ENCODE assay signal across 29 cellular contexts in genomic region chr1:26092422-26092821, GRCh38. TPM values are rescaled to one million over a fixed set of nuclear protein-coding genes. Genes with fewer than 3 reads are reported as not detected.
"Had no signal": no experiment of that assay in that cellular context is flagged by ENCODE, and none has a peak within 500 bp of the region (broad histone marks: within the 10 kb centered on the region; RNA-seq: fewer than 3 reads in every experiment).

No MANE protein-coding gene starts in this region.

- ATAC-seq: activated CD8-positive, alpha-beta memory T cell treated with anti-CD3 and anti-CD28 coated beads, Interleukin-2, amount 10 ng/mL, durations not matched to agents 7 days and 5 days; activated naive CD4-positive, alpha-beta T cell treated with anti-CD3 and anti-CD28 coated beads, Interleukin-2, amount 50 U/mL, for 72 hours; activated naive CD8-positive, alpha-beta T cell treated with anti-CD3 and anti-CD28 coated beads, Interleukin-2, amount 50 U/mL, for 24 hours; body of pancreas; Right ventricle myocardium inferior had no signal

- H3K4me1 Mint-ChIP-seq: activated B cell treated with CpG ODN at 0.5 μM for 24 hours; activated CD4-positive, alpha-beta T cell treated with anti-CD3 and anti-CD28 coated beads, Interleukin-2, amount 10 ng/mL, durations not matched to agents 24 days and 14 days; activated naive CD8-positive, alpha-beta T cell treated with anti-CD3 and anti-CD28 coated beads, Interleukin-2, amount 50 U/mL, for 24 hours had no signal

- H3K4me1 ChIP-seq: ascending aorta had no signal

- H3K27ac Mint-ChIP-seq: activated B cell treated with CpG ODN at 0.5 μM for 24 hours; activated CD4-positive, alpha-beta T cell treated with anti-CD3 and anti-CD28 coated beads, Interleukin-2, amount 10 ng/mL, durations not matched to agents 24 days and 14 days; activated CD8-positive, alpha-beta memory T cell treated with anti-CD3 and anti-CD28 coated beads, Interleukin-2, amount 10 ng/mL, durations not matched to agents 7 days and 5 days; activated naive CD4-positive, alpha-beta T cell treated with anti-CD3 and anti-CD28 coated beads, Interleukin-2, amount 50 U/mL, for 72 hours; activated naive CD8-positive, alpha-beta T cell treated with anti-CD3 and anti-CD28 coated beads, Interleukin-2, amount 50 U/mL, for 24 hours; activated T-cell treated with anti-CD3 and anti-CD28 coated beads, Interleukin-2, amount 50 U/mL, for 24 hours; activated T-helper 1 cell treated with anti-CD3 and anti-CD28 coated beads, Interleukin-12 subunit alpha, Interleukin-12 subunit beta, Interleukin-2, Interleukin-4 antibody, amounts not matched to agents 30 ng/mL and 10 ng/mL and 1 ng/mL, durations not matched to agents 14 hours and 24 hours and 36 hours; T-helper 2 cell treated with Interferon-gamma antibody and Interleukin-4, amounts not matched to agents 5 μg/mL and 100 μg/mL, for 36 hours had no signal

- H3K9me3 ChIP-seq: ascending aorta, body of pancreas, SK-N-SH had no signal

- H3K9ac ChIP-seq: SK-N-SH had no signal

- DNase-seq: activated B cell treated with CpG ODN at 0.5 μM for 24 hours; activated CD4-positive, alpha-beta T cell treated with anti-CD3 and anti-CD28 coated beads for 1 hour; activated CD4-positive, alpha-beta T cell treated with anti-CD3 and anti-CD28 coated beads, Interleukin-2, amount 10 ng/mL, durations not matched to agents 24 days and 14 days; activated CD4-positive, alpha-beta T cell treated with anti-CD3 and anti-CD28 coated beads, Interleukin-2, amount 50 U/mL, for 48 hours; activated CD8-positive, alpha-beta memory T cell treated with anti-CD3 and anti-CD28 coated beads, Interleukin-2, amount 10 ng/mL, durations not matched to agents 7 days and 5 days; activated naive CD4-positive, alpha-beta T cell treated with Interleukin-2 at 50 U/mL for 16 hours; activated naive CD8-positive, alpha-beta T cell treated with anti-CD3 and anti-CD28 coated beads, Interleukin-2, amount 50 U/mL, for 24 hours; activated T-cell treated with anti-CD3 and anti-CD28 coated beads, Interleukin-2, amount 50 U/mL, for 24 hours; amniotic stem cell; body of pancreas; MG63; MV-4-11; NCI-H1092 treated with DMSO at 0.1 percent for 48 hours; NCI-H1417 treated with DMSO at 0.1 percent for 48 hours; NCI-H1694; NCI-H2029 treated with DMSO at 0.1 percent for 48 hours; NCI-H345; NCI-H510A; NCI-H526 treated with DMSO at 0.1 percent for 48 hours; NCI-H82; RPMI8226; SK-N-SH; T-helper 1 cell had no signal

- H3K27me3 ChIP-seq: ascending aorta, body of pancreas had no signal

- H3K9me3 Mint-ChIP-seq: activated B cell treated with CpG ODN at 0.5 μM for 24 hours; activated CD4-positive, alpha-beta T cell treated with anti-CD3 and anti-CD28 coated beads, Interleukin-2, amount 10 ng/mL, durations not matched to agents 24 days and 14 days; activated naive CD4-positive, alpha-beta T cell treated with anti-CD3 and anti-CD28 coated beads, Interleukin-2, amount 50 U/mL, for 72 hours; activated naive CD8-positive, alpha-beta T cell treated with anti-CD3 and anti-CD28 coated beads, Interleukin-2, amount 50 U/mL, for 24 hours; activated T-cell treated with anti-CD3 and anti-CD28 coated beads, Interleukin-2, amount 50 U/mL, for 24 hours; activated T-helper 1 cell treated with anti-CD3 and anti-CD28 coated beads, Interleukin-12 subunit alpha, Interleukin-12 subunit beta, Interleukin-2, Interleukin-4 antibody, amounts not matched to agents 30 ng/mL and 10 ng/mL and 1 ng/mL, durations not matched to agents 14 hours and 24 hours and 36 hours; T-helper 2 cell treated with Interferon-gamma antibody and Interleukin-4, amounts not matched to agents 5 μg/mL and 100 μg/mL, for 36 hours had no signal

- H3K27ac ChIP-seq: ascending aorta, body of pancreas had no signal

- H3K4me2 ChIP-seq: SK-N-SH had no signal

- H3K4me3 ChIP-seq: ascending aorta, body of pancreas, MG63 had no signal

- H3K4me3 Mint-ChIP-seq: activated B cell treated with CpG ODN at 0.5 μM for 24 hours; activated CD4-positive, alpha-beta T cell treated with anti-CD3 and anti-CD28 coated beads, Interleukin-2, amount 10 ng/mL, durations not matched to agents 24 days and 14 days; activated CD8-positive, alpha-beta memory T cell treated with anti-CD3 and anti-CD28 coated beads, Interleukin-2, amount 10 ng/mL, durations not matched to agents 7 days and 5 days; activated naive CD8-positive, alpha-beta T cell treated with anti-CD3 and anti-CD28 coated beads, Interleukin-2, amount 50 U/mL, for 24 hours; activated T-cell treated with anti-CD3 and anti-CD28 coated beads, Interleukin-2, amount 50 U/mL, for 24 hours; activated T-helper 1 cell treated with anti-CD3 and anti-CD28 coated beads, Interleukin-12 subunit alpha, Interleukin-12 subunit beta, Interleukin-2, Interleukin-4 antibody, amounts not matched to agents 30 ng/mL and 10 ng/mL and 1 ng/mL, durations not matched to agents 14 hours and 24 hours and 36 hours; T-helper 2 cell treated with Interferon-gamma antibody and Interleukin-4, amounts not matched to agents 5 μg/mL and 100 μg/mL, for 36 hours had no signal

- H3K36me3 ChIP-seq: ascending aorta, MG63 had no signal

- H3K36me3 Mint-ChIP-seq: activated CD8-positive, alpha-beta memory T cell treated with anti-CD3 and anti-CD28 coated beads, Interleukin-2, amount 10 ng/mL, durations not matched to agents 7 days and 5 days; activated naive CD4-positive, alpha-beta T cell treated with anti-CD3 and anti-CD28 coated beads, Interleukin-2, amount 50 U/mL, for 72 hours had no signal

RNA-seq across cellular contexts. Expression of gene TRIM63, which starts 25.0 kb away (rescaled TPM):
- total RNA-seq: activated B cell treated with CpG ODN at 0.5 μM for 24 hours; activated CD4-positive, alpha-beta T cell treated with anti-CD3 and anti-CD28 coated beads, Interleukin-2, amount 10 ng/mL, durations not matched to agents 24 days and 14 days; activated CD8-positive, alpha-beta memory T cell treated with anti-CD3 and anti-CD28 coated beads, Interleukin-2, amount 10 ng/mL, durations not matched to agents 7 days and 5 days; activated T-helper 1 cell treated with anti-CD3 and anti-CD28 coated beads, Interleukin-12 subunit alpha, Interleukin-12 subunit beta, Interleukin-2, Interleukin-4 antibody, amounts not matched to agents 30 ng/mL and 10 ng/mL and 1 ng/mL, durations not matched to agents 14 hours and 24 hours and 36 hours; ascending aorta; body of pancreas; OCI-LY7 had no signal
- polyA plus RNA-seq: SK-N-SH had no signal

RNA-seq across cellular contexts. Expression of gene SLC30A2, which starts 46.5 kb away (rescaled TPM):
- total RNA-seq: activated B cell treated with CpG ODN at 0.5 μM for 24 hours; activated CD4-positive, alpha-beta T cell treated with anti-CD3 and anti-CD28 coated beads, Interleukin-2, amount 10 ng/mL, durations not matched to agents 24 days and 14 days; activated CD8-positive, alpha-beta memory T cell treated with anti-CD3 and anti-CD28 coated beads, Interleukin-2, amount 10 ng/mL, durations not matched to agents 7 days and 5 days; activated naive CD4-positive, alpha-beta T cell treated with anti-CD3 and anti-CD28 coated beads, Interleukin-2, amount 50 U/mL, for 72 hours; activated T-helper 1 cell treated with anti-CD3 and anti-CD28 coated beads, Interleukin-12 subunit alpha, Interleukin-12 subunit beta, Interleukin-2, Interleukin-4 antibody, amounts not matched to agents 30 ng/mL and 10 ng/mL and 1 ng/mL, durations not matched to agents 14 hours and 24 hours and 36 hours; ascending aorta; OCI-LY7 had no signal
- polyA plus RNA-seq: SK-N-SH had no signal
